ENCODE assay signal across 10 cellular contexts in genomic region chrX:48576108-48576507, GRCh38. TPM values are rescaled to one million over a fixed set of nuclear protein-coding genes. Genes with fewer than 3 reads are reported as not detected.
A peak's percentile ranks its signal among the peaks of the same experiment; 100 is the strongest.
DNase-seq lines count a peak whose midpoint lies in the region; ATAC-seq, FAIRE-seq and TF ChIP-seq lines count a peak whose summit lies in the region.
"Had no signal": no experiment of that assay in that cellular context is flagged by ENCODE, and none has a peak within 500 bp of the region (broad histone marks: within the 10 kb centered on the region; RNA-seq: fewer than 3 reads in every experiment).

No MANE protein-coding gene starts in this region.

- H2AK5ac ChIP-seq in H1 (ENCODE audit: low read depth, low read length) (no peak overlapping the region), trophoblast cell (ENCODE audit: low read length) (no peak overlapping the region)

- TF ChIP-seq RAD21 in H1 (IDR thresholded peaks at IDR 0.05 in 1 of 2, conservative IDR thresholded peaks at IDR 0.05 in 1 of 2; ENCODE audit: low read depth in 2 of 2, low read length in 2 of 2), result no peak

- POLR2A ChIA-PET in OCI-LY7 (lab: Charles Lee) (no interaction called here), H1 (lab: Charles Lee; ENCODE audit: partially characterized antibody) (interaction anchor here (0.8 to 2.9 kb wide), 5 partner anchors 11 to 45 kb away, joined by 3 to 17 read pairs (median 5); partner anchors contain the start of gene TBC1D25)

- H3K14ac ChIP-seq in H1 (ENCODE audit: insufficient read length), result no peak overlapping the region
- H3K14ac ChIP-seq in trophoblast cell (ENCODE audit: low read length), result no peak overlapping the region

- TF ChIP-seq EP300 in H1 (IDR thresholded peaks at IDR 0.05; ENCODE audit: borderline replicate concordance in 1 of 2, low read depth in 2 of 2, low read length in 2 of 2), result no peak

- no peak for FAIRE-seq in H1 (lab: Jason Lieb, UNC)
- FAIRE-seq: TTC549 had no signal

- H4K12ac ChIP-seq in trophoblast cell (ENCODE audit: low read depth, low read length), result no peak overlapping the region

- H2BK120ac ChIP-seq in H1 (replicated peaks; ENCODE audit: low read depth, low read length) (no peak overlapping the region), trophoblast cell (ENCODE audit: insufficient read depth, low read length, poor library complexity) (no peak overlapping the region)

- H2BK12ac ChIP-seq in H1 (ENCODE audit: low read depth, low read length) (no peak overlapping the region), trophoblast cell (ENCODE audit: low read length) (no peak overlapping the region)

- H2AFZ ChIP-seq in OCI-LY7 (ENCODE audit: low read length) (no peak overlapping the region), H1 (ENCODE audit: low read length) (no peak overlapping the region), trophoblast cell (ENCODE audit: insufficient read depth, low read length, poor library complexity) (no peak overlapping the region)

- H3K9me3 ChIP-seq in OCI-LY7 (ENCODE audit: low read length) (no peaks in the 10 kb centered on the region), H1 (ENCODE audit: insufficient read depth in 2 of 2, low read depth in 1 of 2, low read length in 1 of 2) (no peaks in the 10 kb centered on the region), trophoblast cell (ENCODE audit: insufficient read depth, low read depth, low read length) (no peaks in the 10 kb centered on the region)

- H3K36me3 ChIP-seq in GM06990 (ENCODE audit: control insufficient read depth, insufficient read depth, low read length) (peaks cover 13% of the 10 kb centered on the region), OCI-LY7 (ENCODE audit: insufficient read depth, low read length) (peaks cover 54% of the 10 kb centered on the region), H1 (ENCODE audit: control insufficient read depth in 2 of 4, insufficient read depth in 4 of 4, low read length in 3 of 4) (peaks cover 16 to 39% (median 27%) of the 10 kb centered on the region in 4 experiments), trophoblast cell (ENCODE audit: control insufficient read depth in 1 of 2, insufficient read depth in 2 of 2, low read length in 2 of 2) (peaks cover 17 to 31% of the 10 kb centered on the region in 2 experiments)

- CTCF ChIA-PET in OCI-LY7 (lab: Charles Lee; ENCODE audit: unreplicated experiment) (no interaction called here), H1 (lab: Charles Lee; ENCODE audit: partially characterized antibody) (interaction anchor here (0.5 kb wide), 1 partner anchor 16 kb away, joined by 3 read pairs; no protein-coding TSS in a partner anchor)

- 0 out of 3 replicates have a peak, but pooled peaks of 1 of the 2 experiments have one; percentile 29 for TF ChIP-seq POLR2A in H1 (IDR thresholded peaks at IDR 0.05; ENCODE audit: control extremely low read depth in 1 of 2, low read depth in 2 of 2, low read length in 2 of 2)

- H3K9me2 ChIP-seq in OCI-LY7 (ENCODE audit: insufficient read depth, low read length), result no peaks in the 10 kb centered on the region

- no peak overlapping the region for H2BK15ac ChIP-seq in H1 (ENCODE audit: low read length)

- peak overlapping the region; percentile 86 for H3K27ac ChIP-seq in OCI-LY7 (ENCODE audit: low read depth, low read length, poor library complexity, severe bottlenecking)
- H3K27ac ChIP-seq in H1 (ENCODE audit: low read depth, low read length), result no peak overlapping the region
- no peak overlapping the region for H3K27ac ChIP-seq in trophoblast cell (ENCODE audit: low read depth, low read length)

- TF ChIP-seq CTCF in GM06990 (IDR thresholded peaks at IDR 0.05; ENCODE audit: insufficient read depth, low read length, poor library complexity, severe bottlenecking) (no peak), OCI-LY7 (conservative IDR thresholded peaks at IDR 0.05; ENCODE audit: low read length) (no peak), H1 (IDR thresholded peaks at IDR 0.05; ENCODE audit: control extremely low read depth in 1 of 3, insufficient read depth in 1 of 3, low read depth in 1 of 3, low read length in 3 of 3) (no peak)

- intact Hi-C loops in OCI-LY7 (cut with micrococcal nuclease; ENCODE audit: unreplicated experiment), result no loop called here

- H3K56ac ChIP-seq in H1 (replicated peaks; ENCODE audit: insufficient read length, low read depth, low read length), result no peak overlapping the region

- H4K5ac ChIP-seq in H1 (ENCODE audit: insufficient read length, low read depth, low read length), result no peak overlapping the region

- no TSS peak for BruUV-seq in OCI-LY7 (replicated peaks; lab: Mats Ljungman, UMichigan)

- H3K23ac ChIP-seq in H1 (ENCODE audit: insufficient read length) (no peak overlapping the region), trophoblast cell (ENCODE audit: low read length) (no peak overlapping the region)

- H4K91ac ChIP-seq in H1 (replicated peaks; ENCODE audit: insufficient read length, low read length) (no peak overlapping the region), trophoblast cell (ENCODE audit: low read depth, low read length) (no peak overlapping the region)

- H3K9ac ChIP-seq in H1 (replicated peaks in 1 of 4; ENCODE audit: extremely low read depth in 1 of 4, low read depth in 3 of 4, low read length in 3 of 4) (no peak overlapping the region; a peak in 1 of 7 replicates), trophoblast cell (ENCODE audit: low read length) (no peak overlapping the region)

- H3K23me2 ChIP-seq in H1 (ENCODE audit: low read depth, low read length), result peaks cover 4% of the 10 kb centered on the region; the same call in 1 of the 2 replicates

- H3K4me2 ChIP-seq in OCI-LY7 (ENCODE audit: low read length) (peak overlapping the region; percentile 99), H1 (ENCODE audit: insufficient read depth in 1 of 2, low read depth in 2 of 2, low read length in 2 of 2) (peak overlapping the region; percentile 1 to 72; a peak in 2 of 4 replicates), trophoblast cell (ENCODE audit: low read length) (peak overlapping the region; percentile 71)

- H3K4me3 ChIP-seq in GM06990 (replicated peaks; ENCODE audit: low read depth, low read length), result peak overlapping the region; percentile 74
- H3K4me3 ChIP-seq in OCI-LY7 (ENCODE audit: low read depth, low read length, poor library complexity, severe bottlenecking), result peak overlapping the region; percentile 100
- 0 out of 8 replicates have a peak overlapping the region, but pooled peaks of 1 of the 4 experiments have one; percentile 8 for H3K4me3 ChIP-seq in H1 (ENCODE audit: extremely low read depth in 1 of 4, insufficient read depth in 2 of 4, low read depth in 3 of 4, low read length in 4 of 4)
- no peak overlapping the region for H3K4me3 ChIP-seq in trophoblast cell (ENCODE audit: low read depth, low read length)

- peaks cover 30% of the 10 kb centered on the region for H3K79me2 ChIP-seq in OCI-LY7 (ENCODE audit: insufficient read depth, low read depth, low read length)
- H3K79me2 ChIP-seq in H1 (ENCODE audit: control insufficient read depth in 1 of 2, insufficient read depth in 2 of 2, low read length in 2 of 2), result peaks cover 0 to 17% of the 10 kb centered on the region in 2 experiments; a peak in 2 of 4 replicates
- H3K79me2 ChIP-seq in trophoblast cell (ENCODE audit: control insufficient read depth, insufficient read depth, low read length, poor library complexity), result peaks cover 10% of the 10 kb centered on the region

- H4K20me1 ChIP-seq in OCI-LY7 (ENCODE audit: insufficient read depth, low read length) (no peaks in the 10 kb centered on the region), H1 (replicated peaks in 1 of 2; ENCODE audit: control insufficient read depth in 1 of 2, insufficient read depth in 2 of 2, low read length in 2 of 2) (no peaks in the 10 kb centered on the region)

- 94% methylated on average over 6 of the region's 6 CpGs; no CpG with 5 or more reads in 1 of the 2 experiments for WGBS in H1 (ENCODE audit: extremely low coverage in 1 of 2, insufficient coverage in 1 of 2, insufficient read length in 1 of 2, insufficient replicate concordance in 2 of 2, low coverage in 1 of 2, low lambda C conversion rate in 2 of 2, missing lambda C conversion rate in 1 of 2), 2 experiments
- no CpG with 5 or more reads among the region's 6 CpGs for WGBS in trophoblast cell (ENCODE audit: extremely low coverage, insufficient coverage, insufficient read length)

- peaks cover 31% of the 10 kb centered on the region for H3K4me1 ChIP-seq in OCI-LY7 (ENCODE audit: insufficient read depth, low read length, poor library complexity, severe bottlenecking)
- H3K4me1 ChIP-seq in H1 (replicated peaks in 1 of 4; ENCODE audit: control insufficient read depth in 3 of 4, insufficient read depth in 4 of 4, low read length in 3 of 4), result peaks cover 0 to 5% (median 0%) of the 10 kb centered on the region in 4 experiments; a peak in 5 of 7 replicates
- H3K4me1 ChIP-seq in trophoblast cell (ENCODE audit: control insufficient read depth in 1 of 2, insufficient read depth in 2 of 2, low read length in 2 of 2), result peaks cover 10 to 12% of the 10 kb centered on the region in 2 experiments

- no peak overlapping the region for H2BK20ac ChIP-seq in H1 (ENCODE audit: low read length)

- DNase-seq in GM06990 (ENCODE audit: extremely low read depth, insufficient read length) (no peak), OCI-LY7 (ENCODE audit: low spot score) (no peak), H1 (ENCODE audit: low read depth in 1 of 2, low spot score in 2 of 2) (no peak), trophoblast cell (no peak), occipital lobe (lab: John Stamatoyannopoulos, UW) (no peak), DMS153 treated with DMSO at 0.1 percent for 48 hours (lab: John Stamatoyannopoulos, UW; ENCODE audit: unreplicated experiment) (no peak)
- DNase-seq: foreskin melanocyte had no signal

- peaks cover 7% of the 10 kb centered on the region for H3K79me1 ChIP-seq in H1 (ENCODE audit: low read depth, low read length)
- peaks cover 12% of the 10 kb centered on the region for H3K79me1 ChIP-seq in trophoblast cell (ENCODE audit: low read length)

- H3K27me3 ChIP-seq in GM06990 (replicated peaks; ENCODE audit: control insufficient read depth, insufficient read depth, low read length) (no peaks in the 10 kb centered on the region), H1 (replicated peaks in 1 of 4; ENCODE audit: control insufficient read depth in 3 of 4, extremely low read depth in 1 of 4, insufficient read depth in 3 of 4, low read length in 3 of 4) (no peaks in the 10 kb centered on the region), trophoblast cell (ENCODE audit: insufficient read depth, low read length) (no peaks in the 10 kb centered on the region)

- no peak overlapping the region for H3K4ac ChIP-seq in H1 (replicated peaks; ENCODE audit: insufficient read length, low read depth, low read length)
- no peak overlapping the region for H3K4ac ChIP-seq in trophoblast cell (ENCODE audit: low read depth, low read length)

- no peak overlapping the region for H2BK5ac ChIP-seq in H1 (ENCODE audit: low read depth, low read length)
- no peak overlapping the region for H2BK5ac ChIP-seq in trophoblast cell (ENCODE audit: low read depth, low read length, poor library complexity)

- H4K8ac ChIP-seq in H1 (ENCODE audit: extremely low read depth, insufficient read depth, low read length), result no peak overlapping the region
- H4K8ac ChIP-seq in trophoblast cell (ENCODE audit: low read depth, low read length), result no peak overlapping the region

- H3K18ac ChIP-seq in H1 (ENCODE audit: extremely low read depth, low read length), result no peak overlapping the region
- H3K18ac ChIP-seq in trophoblast cell (ENCODE audit: low read length), result no peak overlapping the region

- no peak for ATAC-seq in GM19395 (IDR thresholded peaks at IDR 0.05; ENCODE audit: unreplicated experiment)
- no peak for ATAC-seq in GM21367 (IDR thresholded peaks at IDR 0.05; ENCODE audit: unreplicated experiment)

RNA-seq across cellular contexts. Expression of gene RBM3, which starts 1.8 kb away (rescaled TPM):
- 149 and 156 TPM in 2 replicates for total RNA-seq in OCI-LY7 (2014; rRNA removed; shearing (Covaris generic))
- 188 and 202 TPM in 2 replicates for total RNA-seq in OCI-LY7 (2022)
- 159 and 164 TPM in 2 replicates for total RNA-seq in H1 (2021; fragmentation: NEBNext Ultra II Directional; extraction: Animal tissue kit (Norgen Biotek cat#: 25700))
- polyA plus RNA-seq in H1 (2011; rRNA removed), result 73.2 and 99.6 TPM in 2 replicates
- 135 TPM for polyA plus RNA-seq in H1 (2011; cell fraction: cytosol; rRNA removed)
- 70.3 TPM for polyA plus RNA-seq in H1 (2011; cell fraction: nucleus; rRNA removed)
- polyA plus RNA-seq in H1 (2012, experiment 1 of 2), result 170 to 257 TPM (median 204 TPM) in 4 replicates
- polyA plus RNA-seq in H1 (2012, experiment 2 of 2), result 98.3 TPM
- 150 TPM for polyA plus RNA-seq in H1 (2013, experiment 1 of 2)
- 137 TPM for polyA plus RNA-seq in H1 (2013, experiment 2 of 2)
- polyA minus RNA-seq in H1 (2011; rRNA and poly(A)+ RNA removed), result 154 and 219 TPM in 2 replicates
- 80.5 TPM for polyA minus RNA-seq in H1 (2011; cell fraction: cytosol; rRNA and poly(A)+ RNA removed)
- polyA minus RNA-seq in H1 (2011; cell fraction: nucleus; rRNA and poly(A)+ RNA removed), result 130 TPM
- polyA plus RNA-seq in trophoblast cell (2013), result 159 and 161 TPM in 2 replicates
- 172 TPM for total RNA-seq in occipital lobe

RNA-seq across cellular contexts. Expression of gene WDR13, which starts 21.2 kb away (rescaled TPM):
- 46.7 and 55.6 TPM in 2 replicates for total RNA-seq in OCI-LY7 (2014; rRNA removed; shearing (Covaris generic))
- 40.3 and 58.5 TPM in 2 replicates for total RNA-seq in OCI-LY7 (2022)
- 19.4 and 19.7 TPM in 2 replicates for total RNA-seq in H1 (2021; fragmentation: NEBNext Ultra II Directional; extraction: Animal tissue kit (Norgen Biotek cat#: 25700))
- 46.3 and 120 TPM in 2 replicates for polyA plus RNA-seq in H1 (2011; rRNA removed)
- polyA plus RNA-seq in H1 (2011; cell fraction: cytosol; rRNA removed), result 49.3 TPM
- polyA plus RNA-seq in H1 (2011; cell fraction: nucleus; rRNA removed), result 133 TPM
- 36.6 to 55.5 TPM (median 44.4 TPM) in 4 replicates for polyA plus RNA-seq in H1 (2012, experiment 1 of 2)
- polyA plus RNA-seq in H1 (2012, experiment 2 of 2), result 22.8 TPM
- polyA plus RNA-seq in H1 (2013, experiment 1 of 2), result 8.8 TPM
- polyA plus RNA-seq in H1 (2013, experiment 2 of 2), result 8.1 TPM
- polyA minus RNA-seq in H1 (2011; rRNA and poly(A)+ RNA removed), result 18.9 and 21.1 TPM in 2 replicates
- 22.8 TPM for polyA minus RNA-seq in H1 (2011; cell fraction: cytosol; rRNA and poly(A)+ RNA removed)
- 17.0 TPM for polyA minus RNA-seq in H1 (2011; cell fraction: nucleus; rRNA and poly(A)+ RNA removed)
- polyA plus RNA-seq in trophoblast cell (2013), result 22.0 and 22.6 TPM in 2 replicates
- total RNA-seq in occipital lobe, result 80.0 TPM

RNA-seq across cellular contexts. Expression of gene TBC1D25, which starts 36.6 kb away (rescaled TPM):
- 6.8 and 7.6 TPM in 2 replicates for total RNA-seq in OCI-LY7 (2014; rRNA removed; shearing (Covaris generic))
- total RNA-seq in OCI-LY7 (2022), result 11.2 and 14.1 TPM in 2 replicates
- 6.5 and 9.7 TPM in 2 replicates for total RNA-seq in H1 (2021; fragmentation: NEBNext Ultra II Directional; extraction: Animal tissue kit (Norgen Biotek cat#: 25700))
- 6.8 and 11.4 TPM in 2 replicates for polyA plus RNA-seq in H1 (2011; rRNA removed)
- polyA plus RNA-seq in H1 (2011; cell fraction: cytosol; rRNA removed), result 5.9 TPM
- 12.4 TPM for polyA plus RNA-seq in H1 (2011; cell fraction: nucleus; rRNA removed)
- 5.5 to 8.0 TPM (median 7.1 TPM) in 4 replicates for polyA plus RNA-seq in H1 (2012, experiment 1 of 2)
- 5.9 TPM for polyA plus RNA-seq in H1 (2012, experiment 2 of 2)
- polyA plus RNA-seq in H1 (2013, experiment 1 of 2), result 4.1 TPM
- 3.5 TPM for polyA plus RNA-seq in H1 (2013, experiment 2 of 2)
- polyA minus RNA-seq in H1 (2011; rRNA and poly(A)+ RNA removed), result 7.9 and 10.7 TPM in 2 replicates
- 4.9 TPM for polyA minus RNA-seq in H1 (2011; cell fraction: cytosol; rRNA and poly(A)+ RNA removed)
- polyA minus RNA-seq in H1 (2011; cell fraction: nucleus; rRNA and poly(A)+ RNA removed), result 5.4 TPM
- polyA plus RNA-seq in trophoblast cell (2013), result 7.7 and 7.9 TPM in 2 replicates
- total RNA-seq in occipital lobe, result 6.2 TPM

RNA-seq across cellular contexts. Expression of gene EBP, which starts 54.5 kb away (rescaled TPM):
- total RNA-seq in OCI-LY7 (2014; rRNA removed; shearing (Covaris generic)), result 94.4 and 101 TPM in 2 replicates
- total RNA-seq in OCI-LY7 (2022), result 110 and 126 TPM in 2 replicates
- total RNA-seq in H1 (2021; fragmentation: NEBNext Ultra II Directional; extraction: Animal tissue kit (Norgen Biotek cat#: 25700)), result 143 and 145 TPM in 2 replicates
- polyA plus RNA-seq in H1 (2011; rRNA removed), result 286 and 288 TPM in 2 replicates
- polyA plus RNA-seq in H1 (2011; cell fraction: cytosol; rRNA removed), result 201 TPM
- polyA plus RNA-seq in H1 (2011; cell fraction: nucleus; rRNA removed), result 280 TPM
- 113 to 201 TPM (median 196 TPM) in 4 replicates for polyA plus RNA-seq in H1 (2012, experiment 1 of 2)
- 239 TPM for polyA plus RNA-seq in H1 (2012, experiment 2 of 2)
- polyA plus RNA-seq in H1 (2013, experiment 1 of 2), result 197 TPM
- polyA plus RNA-seq in H1 (2013, experiment 2 of 2), result 213 TPM
- polyA minus RNA-seq in H1 (2011; rRNA and poly(A)+ RNA removed), result 234 and 273 TPM in 2 replicates
- polyA minus RNA-seq in H1 (2011; cell fraction: cytosol; rRNA and poly(A)+ RNA removed), result 97.8 TPM
- polyA minus RNA-seq in H1 (2011; cell fraction: nucleus; rRNA and poly(A)+ RNA removed), result 59.6 TPM
- 118 TPM in 2 replicates for polyA plus RNA-seq in trophoblast cell (2013)
- 43.5 TPM for total RNA-seq in occipital lobe

Comparison
In these comparisons a context has a peak if more than half of its experiments do, and no peak if none do; other contexts are left out.
1. H3K4me2 ChIP-seq: peak in every context shown above with its lines; median percentile 99 in OCI-LY7; 71 in trophoblast cell; 36 in H1.